In genomic region chr11:74004694-74005615, GRCh38 we compare ENCODE assay signal across 9 cellular contexts. TPM values are rescaled to one million over a fixed set of nuclear protein-coding genes. Genes with fewer than 3 reads are reported as not detected.
DNase-seq lines count a peak whose midpoint lies in the region; ATAC-seq and TF ChIP-seq lines count a peak whose summit lies in the region.
"Had no signal": no experiment of that assay in that cellular context is flagged by ENCODE, and none has a peak within 500 bp of the region (broad histone marks: within the 10 kb centered on the region; RNA-seq: fewer than 3 reads in every experiment).

No MANE protein-coding gene starts in this region.

- ATAC-seq in psoas muscle (no peak), HG03439 (IDR thresholded peaks at IDR 0.05; ENCODE audit: unreplicated experiment) (no peak)

- H3K27me3 ChIP-seq in psoas muscle (ENCODE audit: insufficient read depth in 3 of 3, low read length in 2 of 3) (no peaks in the 10 kb centered on the region), thyroid gland (no peaks in the 10 kb centered on the region)

- no peak for TF ChIP-seq POLR2A in thyroid gland (IDR thresholded peaks at IDR 0.05)

- H3K36me3 ChIP-seq in psoas muscle (ENCODE audit: insufficient read depth in 1 of 2, low read depth in 1 of 2): peaks cover 0 to 68% of the 10 kb centered on the region in 2 donors
- H3K36me3 ChIP-seq in thyroid gland: peaks cover 7 to 8% of the 10 kb centered on the region in 2 donors

- WGBS in psoas muscle, 3 donors: 57 to 72% (median 65%) methylated on average over 11 of the region's 11 CpGs
- 70 to 72% methylated on average over 11 of the region's 11 CpGs for WGBS in thyroid gland, 2 donors

- H3K4me1 ChIP-seq in psoas muscle (peaks cover 54% of the 10 kb centered on the region), thyroid gland (peaks cover 0 to 26% of the 10 kb centered on the region in 2 donors)

- DNase-seq in NCI-H510A treated with DMSO at 0.1 percent for 48 hours (lab: John Stamatoyannopoulos, UW) (peak; percentile 24), NCI-H510A (lab: John Stamatoyannopoulos, UW) (no peak), psoas muscle (no peak), thyroid gland (peak; percentile 23 to 27), globus pallidus (ENCODE audit: low spot score) (no peak), anterior cingulate cortex (lab: John Stamatoyannopoulos, UW) (no peak)
- DNase-seq in activated T-helper 1 cell treated with anti-CD3 and anti-CD28 coated beads, Interleukin-2, amount 50 U/mL, for 16 hours (ENCODE audit: low read depth in 1 of 2, low spot score in 1 of 2): peak; percentile 68 to 70

- H3K9me3 ChIP-seq in psoas muscle (no peaks in the 10 kb centered on the region), thyroid gland (no peaks in the 10 kb centered on the region)

- H3K4me3 ChIP-seq in psoas muscle (peak overlapping the region; percentile 75), thyroid gland (replicated peaks in 1 of 3) (no peak overlapping the region)

- peak overlapping the region; percentile 98 for H3K27ac ChIP-seq in psoas muscle
- H3K27ac ChIP-seq in thyroid gland: no peak overlapping the region
- H3K27ac ChIP-seq: 22Rv1 had no signal

- no peak for TF ChIP-seq CTCF in psoas muscle (IDR thresholded peaks at IDR 0.05)
- TF ChIP-seq CTCF in thyroid gland (IDR thresholded peaks at IDR 0.05): no peak

- intact Hi-C loops in psoas muscle (cut with DNase I) (no loop called here), thyroid gland (cut with DNase I) (no loop called here)

RNA-seq across cellular contexts. Expression of gene UCP3, which starts 3.9 kb away (rescaled TPM):
- total RNA-seq in psoas muscle (100 to 1,000 TPM in 3 of 4 donors, 10 to 100 TPM in 1; 53.8 to 299 (median 169) TPM), thyroid gland (1 to 10 TPM; 3.1 to 3.6 (median 3.4) TPM)
- polyA plus RNA-seq in psoas muscle: 100 to 1,000 TPM in 2 of 3 donors, 1 to 10 TPM in 1; 8.9 to 587 (median 330) TPM

RNA-seq across cellular contexts. Expression of gene UCP2, which starts 22.3 kb away (rescaled TPM):
- total RNA-seq in psoas muscle: 10 to 100 TPM; 40.8 to 99.5 (median 66.1) TPM
- polyA plus RNA-seq in psoas muscle: 10 to 100 TPM; 11.8 to 90.6 (median 89.6) TPM
- 10 to 100 TPM; 41.4 to 97.0 (median 52.5) TPM for total RNA-seq in thyroid gland

RNA-seq across cellular contexts. Expression of gene DNAJB13, which starts 54.1 kb away (rescaled TPM):
- total RNA-seq in psoas muscle (not detected), thyroid gland (under 1 TPM in 1 of 4 donors, not detected in 3; 0.75 TPM)
- polyA plus RNA-seq in psoas muscle: under 1 TPM in 1 of 3 donors, not detected in 2; 0.03 TPM

Comparison
In these comparisons a context has a peak if more than half of its experiments do, and no peak if none do; other contexts are left out.
1. DNase-seq: peak in NCI-H510A treated with DMSO at 0.1 percent for 48 hours (single experiment), activated T-helper 1 cell treated with anti-CD3 and anti-CD28 coated beads, Interleukin-2, amount 50 U/mL, for 16 hours (2 of 2) and thyroid gland (2 of 2); none in NCI-H510A (single experiment), psoas muscle (0 of 2), globus pallidus (single experiment) and anterior cingulate cortex (0 of 58).
2. RNA of gene UCP3, which starts 3.9 kb away (total RNA-seq): 53.8 to 299 TPM in psoas muscle; 3.1 to 3.6 TPM in thyroid gland; every median in the first group is over 10 times any median in the second.